Comparison of ENCODE assay signal across 35 cellular contexts in genomic region chr15:83713242-83713641, GRCh38.
"Had no signal": no experiment of that assay in that cellular context is flagged by ENCODE, and none has a peak within 500 bp of the region (broad histone marks: within the 10 kb centered on the region; RNA-seq: fewer than 3 reads in every experiment).

No MANE protein-coding gene starts in this region.

- H3K4me2 ChIP-seq: KMS-11 had no signal

- H3K27me3 ChIP-seq: MG63 had no signal

- H3K9ac ChIP-seq: KMS-11 had no signal

- H3K36me3 ChIP-seq: MG63 had no signal

- H3K4me3 ChIP-seq: MG63 had no signal

- DNase-seq: Karpas-422, Kasumi-1, KG1, MG63, MM.1S, MV-4-11, NCI-H1048, NCI-H1092, NCI-H1092 treated with DMSO at 0.1 percent for 48 hours, NCI-H1105, NCI-H1105 treated with DMSO at 0.1 percent for 48 hours, NCI-H1417, NCI-H1417 treated with DMSO at 0.1 percent for 48 hours, NCI-H1436, NCI-H1436 treated with DMSO at 0.1 percent for 48 hours, NCI-H146, NCI-H1694, NCI-H1694 treated with DMSO at 0.1 percent for 48 hours, NCI-H187, NCI-H187 treated with DMSO at 0.1 percent for 48 hours, NCI-H1930, NCI-H2029, NCI-H2029 treated with DMSO at 0.1 percent for 48 hours, NCI-H2081, NCI-H2081 treated with DMSO at 0.1 percent for 48 hours, NCI-H2107, NCI-H2171, NCI-H2171 treated with DMSO at 0.1 percent for 48 hours, NCI-H2227 treated with DMSO at 0.1 percent for 48 hours, NCI-H226, NCI-H345, NCI-H446, NCI-H446 treated with DMSO at 0.1 percent for 48 hours, NCI-H510A had no signal

- H3K9me3 ChIP-seq: MG63 had no signal

- H3K27ac ChIP-seq: KMS-11 had no signal
